ENCODE assay signal across 3 cellular contexts in the genomic region with DNA sequence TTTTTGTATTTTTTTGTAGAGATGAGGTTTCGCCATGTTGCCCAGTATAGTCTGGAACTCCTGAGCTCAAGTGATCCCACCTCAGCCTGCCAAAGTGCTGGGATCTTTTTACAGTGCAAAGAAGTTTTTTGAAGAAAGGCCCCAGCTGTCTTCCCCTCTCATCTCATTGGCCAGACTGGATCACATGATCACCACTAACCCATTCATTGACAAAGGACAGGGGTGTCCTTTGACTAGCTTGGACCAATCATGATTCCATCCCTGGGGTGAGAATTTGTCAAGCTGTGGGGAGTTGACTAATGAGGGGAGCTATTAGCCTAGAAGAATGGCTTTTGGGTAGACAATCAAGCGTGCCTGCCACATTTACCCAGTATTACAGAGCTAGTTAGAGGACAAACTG.
TF ChIP-seq lines count a peak whose summit lies in the region.

No MANE protein-coding gene starts in this region.

TF ChIP-seq in HEK293T, 16 proteins besides CTCF, POLR2A, EP300 and RAD21:
- TF ChIP-seq BHLHE40 (IDR thresholded peaks at IDR 0.05; ENCODE audit: borderline replicate concordance) = no peak
- no peak for TF ChIP-seq SUZ12 (IDR thresholded peaks at IDR 0.05)
- no peak for TF ChIP-seq PKNOX1 (IDR thresholded peaks at IDR 0.05)
- no peak for TF ChIP-seq FOXA1 (IDR thresholded peaks at IDR 0.05)
- TF ChIP-seq NFRKB (IDR thresholded peaks at IDR 0.05) = no peak
- TF ChIP-seq FOXM1 (IDR thresholded peaks at IDR 0.05; ENCODE audit: borderline replicate concordance) = no peak
- no peak for TF ChIP-seq FOXK2 (IDR thresholded peaks at IDR 0.05)
- TF ChIP-seq TARDBP (IDR thresholded peaks at IDR 0.05) = no peak
- no peak for TF ChIP-seq L3MBTL2 (conservative IDR thresholded peaks at IDR 0.05)

TF ChIP-seq in WTC11, 78 proteins besides CTCF, POLR2A, EP300 and RAD21:
- TF ChIP-seq ZMAT4 (CRISPR knock-in tag; IDR thresholded peaks at IDR 0.05) (no peak), NFYB (CRISPR knock-in tag; conservative IDR thresholded peaks at IDR 0.05; ENCODE audit: low read depth) (peak; percentile 54), USF1 (CRISPR knock-in tag; IDR thresholded peaks at IDR 0.05) (peak; percentile 51)
- TF ChIP-seq, protein P1, sequence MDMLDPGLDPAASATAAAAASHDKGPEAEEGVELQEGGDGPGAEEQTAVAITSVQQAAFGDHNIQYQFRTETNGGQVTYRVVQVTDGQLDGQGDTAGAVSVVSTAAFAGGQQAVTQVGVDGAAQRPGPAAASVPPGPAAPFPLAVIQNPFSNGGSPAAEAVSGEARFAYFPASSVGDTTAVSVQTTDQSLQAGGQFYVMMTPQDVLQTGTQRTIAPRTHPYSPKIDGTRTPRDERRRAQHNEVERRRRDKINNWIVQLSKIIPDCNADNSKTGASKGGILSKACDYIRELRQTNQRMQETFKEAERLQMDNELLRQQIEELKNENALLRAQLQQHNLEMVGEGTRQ (CRISPR knock-in tag; IDR thresholded peaks at IDR 0.05) = peak; percentile 49

TF ChIP-seq in H1, 55 proteins besides CTCF, POLR2A, EP300 and RAD21:
- TF ChIP-seq SP2 (IDR thresholded peaks at IDR 0.05; ENCODE audit: low read length) (no peak), RXRA (IDR thresholded peaks at IDR 0.05; ENCODE audit: insufficient read depth, low read depth, low read length) (no peak), ZNF274 (IDR thresholded peaks at IDR 0.05; ENCODE audit: borderline replicate concordance, extremely low read depth, low read length) (no peak), SIN3A (conservative IDR thresholded peaks at IDR 0.05 in 1 of 2, IDR thresholded peaks at IDR 0.05 in 1 of 2; ENCODE audit: low read depth in 1 of 2, low read length in 2 of 2) (no peak), FOSL1 (IDR thresholded peaks at IDR 0.05; ENCODE audit: insufficient read depth, low read depth, low read length) (no peak)
